8 cellular contexts compared by ENCODE assay signal in genomic region chr2:44753552-44754285, GRCh38.
DNase-seq lines count a peak whose midpoint lies in the region; ATAC-seq, FAIRE-seq and TF ChIP-seq lines count a peak whose summit lies in the region.

No MANE protein-coding gene starts in this region.

- peaks cover 4% of the 10 kb centered on the region for H3K4me1 Mint-ChIP-seq in CD14-positive monocyte

- no peak for TF ChIP-seq POLR2A in GM18505 (IDR thresholded peaks at IDR 0.05; ENCODE audit: borderline replicate concordance, extremely low read depth, insufficient read depth, insufficient read length)
- TF ChIP-seq POLR2A in H54 (IDR thresholded peaks at IDR 0.05; ENCODE audit: low read depth, low read length), result no peak

- H3K9me3 Mint-ChIP-seq in CD14-positive monocyte, result peaks cover 0 to 6% (median 2%) of the 10 kb centered on the region in 7 donors

- no peak overlapping the region for H3K4me3 Mint-ChIP-seq in CD14-positive monocyte

- H3K36me3 Mint-ChIP-seq in CD14-positive monocyte, result no peaks in the 10 kb centered on the region

- H3K4me3 ChIP-seq in fibroblast of the aortic adventitia (ENCODE audit: low read depth, low read length), result no peak overlapping the region

- no peak for FAIRE-seq in H54 (lab: Jason Lieb, UNC)

- ATAC-seq in GM18505 (IDR thresholded peaks at IDR 0.05; ENCODE audit: unreplicated experiment) (peak; percentile 81), HG02759 (IDR thresholded peaks at IDR 0.05; ENCODE audit: unreplicated experiment) (peak; percentile 88), GM21529 (IDR thresholded peaks at IDR 0.05; ENCODE audit: unreplicated experiment) (no peak)

- peaks cover 2 to 8% (median 7%) of the 10 kb centered on the region in 3 donors for H3K27me3 Mint-ChIP-seq in CD14-positive monocyte (ENCODE audit: low read depth in 3 of 3)

- H3K27ac Mint-ChIP-seq in CD14-positive monocyte, result peak overlapping the region in 1 of 7 donors; percentile 66

- TF ChIP-seq CTCF in fibroblast of the aortic adventitia (IDR thresholded peaks at IDR 0.05; ENCODE audit: insufficient read depth, low read length) (no peak), CD14-positive monocyte (IDR thresholded peaks at IDR 0.05) (no peak)

- DNase-seq in NCI-H748 treated with DMSO at 0.1 percent for 48 hours (lab: John Stamatoyannopoulos, UW) (peak; percentile 73), fibroblast of the aortic adventitia (ENCODE audit: low read depth) (peak; percentile 22), H54 (ENCODE audit: insufficient read length, low spot score) (no peak), CD14-positive monocyte (ENCODE audit: low spot score) (no peak)
- no peak for DNase-seq in activated CD4-positive, alpha-beta T cell treated with anti-CD3 and anti-CD28 coated beads for 4 hours

- intact Hi-C loops in CD14-positive monocyte (cut with micrococcal nuclease), result no loop called here

Comparison
In these comparisons a context has a peak if more than half of its experiments do, and no peak if none do; other contexts are left out.
1. DNase-seq: peak in NCI-H748 treated with DMSO at 0.1 percent for 48 hours (single experiment) and fibroblast of the aortic adventitia (single experiment); none in H54 (single experiment), activated CD4-positive, alpha-beta T cell treated with anti-CD3 and anti-CD28 coated beads for 4 hours (0 of 2) and CD14-positive monocyte (single experiment).